8 cellular contexts compared by ENCODE assay signal in genomic region chr10:95656291-95657164, GRCh38. TPM values are rescaled to one million over a fixed set of nuclear protein-coding genes. Genes with fewer than 3 reads are reported as not detected.
A peak's percentile ranks its signal among the peaks of the same experiment; 100 is the strongest.
DNase-seq lines count a peak whose midpoint lies in the region; ATAC-seq and TF ChIP-seq lines count a peak whose summit lies in the region.

TSS of gene ALDH18A1 (minus strand) at chr10:95656711. CDS start at chr10:95653377, 3,334 bp downstream.

- peaks cover 34% of the 10 kb centered on the region for H3K4me1 Mint-ChIP-seq in activated naive CD8-positive, alpha-beta T cell treated with anti-CD3 and anti-CD28 coated beads, Interleukin-2, amount 50 U/mL, for 24 hours

- no peak for TF ChIP-seq CTCF in GM12865 (IDR thresholded peaks at IDR 0.05; ENCODE audit: insufficient read depth, low read depth, low read length, missing control alignments)
- TF ChIP-seq CTCF in transverse colon (IDR thresholded peaks at IDR 0.05) = peak in 1 of 5 experiments; percentile 21

- peaks cover 32% of the 10 kb centered on the region for H3K36me3 Mint-ChIP-seq in activated naive CD8-positive, alpha-beta T cell treated with anti-CD3 and anti-CD28 coated beads, Interleukin-2, amount 50 U/mL, for 24 hours (ENCODE audit: low read depth)

- in situ Hi-C loops in transverse colon (cut with MboI; ENCODE audit: low pct_ligation_motif_present in 1 of 4, low pct_unique_long_range_greater_than_20kb in 1 of 4, low sequenced_read_pairs in 3 of 4) = no loop called here

- H3K27me3 ChIP-seq in transverse colon = no peaks in the 10 kb centered on the region

- H3K4me3 ChIP-seq in GM12865 (ENCODE audit: low read depth, low read length) (peak within 1 kb of the TSS; percentile 85), transverse colon (peak within 1 kb of the TSS; percentile 73 to 88 (median 87))

- H3K9me3 ChIP-seq in transverse colon = no peaks in the 10 kb centered on the region

- DNase-seq in GM12865 (ENCODE audit: low read depth) = peak; percentile 94
- peak; percentile 78 for DNase-seq in NCI-H1092 (lab: John Stamatoyannopoulos, UW)
- peak; percentile 83 for DNase-seq in T follicular helper cell (ENCODE audit: low read depth)
- peak; percentile 92 for DNase-seq in activated naive CD8-positive, alpha-beta T cell treated with anti-CD3 and anti-CD28 coated beads, Interleukin-2, amount 50 U/mL, for 24 hours
- peak; percentile 95 for DNase-seq in cardiac septum (ENCODE audit: low spot score)
- peak; percentile 80 for DNase-seq in pons (ENCODE audit: low spot score)
- peak; percentile 95 for DNase-seq in transverse colon

- peak within 1 kb of the TSS; percentile 72 to 86 (median 84) for H3K27ac ChIP-seq in transverse colon

- intact Hi-C loops in cardiac septum (cut with DNase I) = no loop called here
- intact Hi-C loops in transverse colon (cut with DNase I; ENCODE audit: low total_unique reads) = no loop called here

- peak within 1 kb of the TSS; percentile 99 for H3K4me3 Mint-ChIP-seq in activated naive CD8-positive, alpha-beta T cell treated with anti-CD3 and anti-CD28 coated beads, Interleukin-2, amount 50 U/mL, for 24 hours

- TF ChIP-seq POLR2A in transverse colon (IDR thresholded peaks at IDR 0.05) = peak; percentile 49

- H3K36me3 ChIP-seq in transverse colon = peaks cover 0 to 17% (median 7%) of the 10 kb centered on the region in 4 donors

- peaks cover 10% of the 10 kb centered on the region for H3K9me3 Mint-ChIP-seq in activated naive CD8-positive, alpha-beta T cell treated with anti-CD3 and anti-CD28 coated beads, Interleukin-2, amount 50 U/mL, for 24 hours

- peak within 1 kb of the TSS; percentile 98 for H3K27ac Mint-ChIP-seq in activated naive CD8-positive, alpha-beta T cell treated with anti-CD3 and anti-CD28 coated beads, Interleukin-2, amount 50 U/mL, for 24 hours

- no peaks in the 10 kb centered on the region for H3K27me3 Mint-ChIP-seq in activated naive CD8-positive, alpha-beta T cell treated with anti-CD3 and anti-CD28 coated beads, Interleukin-2, amount 50 U/mL, for 24 hours

- ATAC-seq in HG02610 (IDR thresholded peaks at IDR 0.05; ENCODE audit: unreplicated experiment) = peak; percentile 94
- ATAC-seq in activated naive CD8-positive, alpha-beta T cell treated with anti-CD3 and anti-CD28 coated beads, Interleukin-2, amount 50 U/mL, for 24 hours = peak; percentile 90

- 1% methylated on average over 61 of the region's 83 CpGs; no CpG with 5 or more reads in 1 of the 2 donors for WGBS in transverse colon (ENCODE audit: low coverage in 1 of 2), 2 donors

- TF ChIP-seq EP300 in transverse colon (IDR thresholded peaks at IDR 0.05; ENCODE audit: low read depth) = no peak

- H3K4me1 ChIP-seq in transverse colon = peaks cover 0 to 26% (median 13%) of the 10 kb centered on the region in 4 donors

RNA-seq across cellular contexts. Expression of gene ALDH18A1, which starts in this region (rescaled TPM):
- 19.8 TPM for total RNA-seq in cardiac septum
- total RNA-seq in transverse colon = 100 to 1,000 TPM in 3 of 4 donors, 10 to 100 TPM in 1; 98.7 to 130 (median 116) TPM

Comparison
In these comparisons a context has a peak if more than half of its experiments do, and no peak if none do; other contexts are left out.
1. Peak in every context shown above with its lines: DNase-seq, ATAC-seq, H3K4me3 ChIP-seq and H3K27ac ChIP-seq.